28 cellular contexts compared by ENCODE assay signal in the genomic region with DNA sequence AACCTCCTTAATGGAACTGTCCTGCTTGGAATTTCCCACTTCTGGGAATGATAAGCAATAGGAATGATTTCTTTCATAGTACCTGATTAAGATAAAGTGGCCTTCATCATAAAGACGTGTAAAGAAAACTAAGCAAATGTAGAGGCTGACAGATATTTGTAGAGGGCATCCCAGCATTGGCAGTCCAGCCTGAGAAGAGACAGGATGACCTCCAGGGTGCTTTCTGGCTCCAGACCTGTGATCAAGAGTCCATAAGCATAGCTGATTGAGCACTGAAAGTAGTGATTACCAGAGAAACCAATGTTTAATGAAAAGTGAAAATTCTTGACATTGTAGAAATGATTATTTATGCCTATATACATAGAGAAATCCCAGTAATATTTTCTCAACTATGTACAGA. TPM values are rescaled to one million over a fixed set of nuclear protein-coding genes. Genes with fewer than 3 reads are reported as not detected.
A peak's percentile ranks its signal among the peaks of the same experiment; 100 is the strongest.
DNase-seq lines count a peak whose midpoint lies in the region; ATAC-seq, FAIRE-seq and TF ChIP-seq lines count a peak whose summit lies in the region.
"Had no signal": no experiment of that assay in that cellular context is flagged by ENCODE, and none has a peak within 500 bp of the region (broad histone marks: within the 10 kb centered on the region; RNA-seq: fewer than 3 reads in every experiment).

No MANE protein-coding gene starts in this region.

- TF ChIP-seq EP300 in A549 (IDR thresholded peaks at IDR 0.05): no peak

- H3K14ac ChIP-seq in trophoblast cell (ENCODE audit: low read length): no peak overlapping the region

- H4K20me1 ChIP-seq in astrocyte (ENCODE audit: insufficient read depth, low read length): peaks cover 65% of the 10 kb centered on the region

- no peak overlapping the region for H3K27ac ChIP-seq in A549
- no peak overlapping the region for H3K27ac ChIP-seq in astrocyte (ENCODE audit: low read depth, low read length)
- H3K27ac ChIP-seq in right atrium auricular region: peak overlapping the region; percentile 29 to 86
- H3K27ac ChIP-seq in trophoblast cell (ENCODE audit: low read depth, low read length): no peak overlapping the region
- H3K27ac ChIP-seq: dorsolateral prefrontal cortex, foreskin keratinocyte, spleen had no signal

- ATAC-seq in A549 (no peak), GM18909 (IDR thresholded peaks at IDR 0.05; ENCODE audit: poor library complexity, unreplicated experiment) (no peak)
- ATAC-seq: activated CD4-positive, CD25-positive, alpha-beta regulatory T cell treated with anti-CD3 and anti-CD28 coated beads, Interleukin-2, amount 50 U/mL, for 24 hours; activated CD8-positive, alpha-beta T cell treated with anti-CD3 and anti-CD28 coated beads for 36 hours; foreskin keratinocyte; naive thymus-derived CD8-positive, alpha-beta T cell had no signal

- H3K4me1 Mint-ChIP-seq in astrocyte (ENCODE audit: low read depth, unreplicated experiment): peaks cover 39% of the 10 kb centered on the region
- H3K4me1 Mint-ChIP-seq: naive thymus-derived CD8-positive, alpha-beta T cell had no signal

- TF ChIP-seq CTCF in A549 (IDR thresholded peaks at IDR 0.05): no peak
- TF ChIP-seq CTCF in astrocyte (IDR thresholded peaks at IDR 0.05; ENCODE audit: insufficient read depth, low read depth, low read length): no peak
- TF ChIP-seq CTCF in right atrium auricular region (IDR thresholded peaks at IDR 0.05): no peak
- TF ChIP-seq CTCF in foreskin fibroblast (IDR thresholded peaks at IDR 0.05; ENCODE audit: low read depth, low read length): no peak

- no peak overlapping the region for H4K12ac ChIP-seq in trophoblast cell (ENCODE audit: low read depth, low read length)

- FAIRE-seq in A549 (lab: Jason Lieb, UNC) (no peak), astrocyte (lab: Jason Lieb, UNC) (peak; percentile 13)

- H2AFZ ChIP-seq in astrocyte (ENCODE audit: low read depth, low read length): no peak overlapping the region
- no peak overlapping the region for H2AFZ ChIP-seq in trophoblast cell (ENCODE audit: insufficient read depth, low read length, poor library complexity)

- peaks cover 2% of the 10 kb centered on the region for H3K36me3 Mint-ChIP-seq in astrocyte (ENCODE audit: low read depth, unreplicated experiment)
- H3K36me3 Mint-ChIP-seq: naive thymus-derived CD8-positive, alpha-beta T cell had no signal

- H3K4me3 ChIP-seq in A549 (no peak overlapping the region), astrocyte (ENCODE audit: insufficient read depth, low read depth, low read length) (no peak overlapping the region), right atrium auricular region (no peak overlapping the region), trophoblast cell (ENCODE audit: low read depth, low read length) (no peak overlapping the region), foreskin fibroblast (ENCODE audit: low read depth in 1 of 2, low read length in 2 of 2) (no peak overlapping the region)
- H3K4me3 ChIP-seq: dorsolateral prefrontal cortex, spleen, upper lobe of left lung had no signal

- no peak for TF ChIP-seq RAD21 in A549 (conservative IDR thresholded peaks at IDR 0.05 in 1 of 2, IDR thresholded peaks at IDR 0.05 in 1 of 2)

- DNase-seq in A549 (ENCODE audit: low read depth in 1 of 2, low spot score in 1 of 2): no peak
- DNase-seq in astrocyte (ENCODE audit: low read depth): no peak
- DNase-seq in right atrium auricular region (ENCODE audit: low spot score): no peak
- no peak for DNase-seq in trophoblast cell
- DNase-seq in foreskin fibroblast: no peak
- no peak for DNase-seq in Kasumi-1 (lab: John Stamatoyannopoulos, UW)
- no peak for DNase-seq in activated effector memory CD4-positive, alpha-beta T cell treated with Interleukin-2 at 50 U/mL for 16 hours
- DNase-seq: activated CD8-positive, alpha-beta T cell treated with anti-CD3 and anti-CD28 coated beads for 36 hours; central memory CD4-positive, alpha-beta T cell; COR-L47; DMS79 treated with DMSO at 0.1 percent for 48 hours; dorsolateral prefrontal cortex; foreskin keratinocyte; GOT3; islet precursor cell; mesendoderm; naive thymus-derived CD8-positive, alpha-beta T cell; NCI-H1092 treated with DMSO at 0.1 percent for 48 hours; NCI-H1930; NCI-H345; SIG-M5; spleen; stimulated activated CD4-positive, alpha-beta T cell treated with anti-CD3 and anti-CD28 coated beads, Interleukin-4, amount 100 ng/mL, for 1 hour; stimulated activated naive CD4-positive, alpha-beta T cell; upper lobe of left lung had no signal

- no peak overlapping the region for H4K8ac ChIP-seq in trophoblast cell (ENCODE audit: low read depth, low read length)

- peaks cover 48% of the 10 kb centered on the region for H3K4me1 ChIP-seq in A549
- H3K4me1 ChIP-seq in astrocyte (ENCODE audit: insufficient read depth, low read length): peaks cover 18% of the 10 kb centered on the region
- H3K4me1 ChIP-seq in right atrium auricular region: peaks cover 0 to 81% of the 10 kb centered on the region in 2 donors
- H3K4me1 ChIP-seq in trophoblast cell (ENCODE audit: control insufficient read depth in 1 of 2, insufficient read depth in 2 of 2, low read length in 2 of 2): peaks cover 2% of the 10 kb centered on the region in 2 experiments

- H3K27me3 ChIP-seq in astrocyte (ENCODE audit: insufficient read depth, low read length) (no peaks in the 10 kb centered on the region), right atrium auricular region (no peaks in the 10 kb centered on the region), trophoblast cell (ENCODE audit: insufficient read depth, low read length) (no peaks in the 10 kb centered on the region)
- H3K27me3 ChIP-seq: dorsolateral prefrontal cortex, foreskin keratinocyte, spleen, upper lobe of left lung had no signal

- TF ChIP-seq POLR2A in A549 (IDR thresholded peaks at IDR 0.05; ENCODE audit: low read length): no peak

- H3K18ac ChIP-seq in trophoblast cell (ENCODE audit: low read length): no peak overlapping the region

- no peak overlapping the region for H3K9ac ChIP-seq in astrocyte (ENCODE audit: low read length)
- H3K9ac ChIP-seq in trophoblast cell (ENCODE audit: low read length): no peak overlapping the region

- CTCF ChIA-PET in A549 (lab: Yijun Ruan, JAX): no interaction called here

- no peak overlapping the region for H2AK5ac ChIP-seq in trophoblast cell (ENCODE audit: low read length)

- H3K4ac ChIP-seq in trophoblast cell (ENCODE audit: low read depth, low read length): peak overlapping the region; percentile 97

- no peak overlapping the region for H2BK12ac ChIP-seq in trophoblast cell (ENCODE audit: low read length)

- no peak overlapping the region for H4K91ac ChIP-seq in trophoblast cell (ENCODE audit: low read depth, low read length)

- H3K9me3 ChIP-seq in A549 (no peaks in the 10 kb centered on the region), astrocyte (ENCODE audit: insufficient read depth, low read depth, low read length) (no peaks in the 10 kb centered on the region), right atrium auricular region (no peaks in the 10 kb centered on the region), trophoblast cell (ENCODE audit: insufficient read depth, low read depth, low read length) (no peaks in the 10 kb centered on the region)
- H3K9me3 ChIP-seq: spleen, upper lobe of left lung had no signal

- no peak overlapping the region for H2BK5ac ChIP-seq in trophoblast cell (ENCODE audit: low read depth, low read length, poor library complexity)

- WGBS in A549 (ENCODE audit: missing lambda C conversion rate): 64% methylated on average over 1 of the region's 1 CpG
- WGBS in trophoblast cell (ENCODE audit: extremely low coverage, insufficient coverage, insufficient read length): no CpG with 5 or more reads among the region's 1 CpG

- H3K36me3 ChIP-seq in astrocyte (ENCODE audit: insufficient read depth, low read length) (peaks cover 5% of the 10 kb centered on the region), right atrium auricular region (no peaks in the 10 kb centered on the region), trophoblast cell (ENCODE audit: control insufficient read depth in 1 of 2, insufficient read depth in 2 of 2, low read length in 2 of 2) (peaks cover 0 to 2% of the 10 kb centered on the region in 2 experiments)
- H3K36me3 ChIP-seq: spleen, upper lobe of left lung had no signal

- no peak overlapping the region for H3K23ac ChIP-seq in trophoblast cell (ENCODE audit: low read length)

- H3K79me2 ChIP-seq in astrocyte (ENCODE audit: insufficient read depth, low read length) (peaks cover 95% of the 10 kb centered on the region), trophoblast cell (ENCODE audit: control insufficient read depth, insufficient read depth, low read length, poor library complexity) (peaks cover 9% of the 10 kb centered on the region)

- no peaks in the 10 kb centered on the region for H3K9me3 Mint-ChIP-seq in astrocyte (ENCODE audit: unreplicated experiment)
- H3K9me3 Mint-ChIP-seq: activated CD8-positive, alpha-beta T cell treated with anti-CD3 and anti-CD28 coated beads for 36 hours had no signal

- H3K27me3 Mint-ChIP-seq in astrocyte (ENCODE audit: low read depth, unreplicated experiment): no peaks in the 10 kb centered on the region

- H3K79me1 ChIP-seq in trophoblast cell (ENCODE audit: low read length): no peaks in the 10 kb centered on the region

- POLR2A ChIA-PET in A549 (lab: Yijun Ruan, JAX): no interaction called here

- no peak overlapping the region for H2BK120ac ChIP-seq in trophoblast cell (ENCODE audit: insufficient read depth, low read length, poor library complexity)

- H3K27ac Mint-ChIP-seq in astrocyte (ENCODE audit: unreplicated experiment): no peak overlapping the region
- H3K27ac Mint-ChIP-seq: activated CD8-positive, alpha-beta T cell treated with anti-CD3 and anti-CD28 coated beads for 36 hours; naive thymus-derived CD8-positive, alpha-beta T cell had no signal

- H3K4me3 Mint-ChIP-seq in astrocyte (ENCODE audit: unreplicated experiment): no peak overlapping the region
- H3K4me3 Mint-ChIP-seq: activated CD8-positive, alpha-beta T cell treated with anti-CD3 and anti-CD28 coated beads for 36 hours; naive thymus-derived CD8-positive, alpha-beta T cell had no signal

- H3K4me2 ChIP-seq in A549 (peak overlapping the region; percentile 66; the same call in 2 of the 3 replicates), astrocyte (ENCODE audit: low read length) (no peak overlapping the region), trophoblast cell (ENCODE audit: low read length) (no peak overlapping the region)

TF ChIP-seq in A549, 52 proteins besides CTCF, POLR2A, EP300 and RAD21 (continues in another document):
- no peak for TF ChIP-seq HDAC2 (IDR thresholded peaks at IDR 0.05)
- no peak for TF ChIP-seq RNF2 (IDR thresholded peaks at IDR 0.05; ENCODE audit: borderline replicate concordance, low read depth)

RNA-seq across cellular contexts. Expression of a gene that starts 33.6 kb away (rescaled TPM):
- polyA plus RNA-seq in A549 (2011; rRNA removed) (48.0 and 73.6 TPM in 2 replicates), A549 (2017; fragmentation: RNase III; extraction: RNeasy Plus Mini Kit Qiagen cat#74134 plus additional on column Dnase treatment) (36.4 to 40.4 TPM (median 39.6 TPM) in 3 replicates)
- polyA plus RNA-seq in A549 (2012; cell fraction: cytosol; rRNA removed): 23.1 and 30.4 TPM in 2 replicates
- 25.1 and 25.8 TPM in 2 replicates for polyA plus RNA-seq in A549 (2012; cell fraction: nucleus; rRNA removed)
- 140 and 142 TPM in 2 replicates for polyA minus RNA-seq in A549 (2011; rRNA and poly(A)+ RNA removed)
- total RNA-seq in astrocyte (122 and 129 TPM in 2 replicates), right atrium auricular region (100 to 1,000 TPM in 1 of 2 donors, 10 to 100 TPM in 1; 85.0 to 135 TPM)
- polyA plus RNA-seq in trophoblast cell (2013): 127 and 130 TPM in 2 replicates
- total RNA-seq: activated CD8-positive, alpha-beta T cell treated with anti-CD3 and anti-CD28 coated beads for 36 hours; naive thymus-derived CD8-positive, alpha-beta T cell; OCI-LY7 had no signal
- polyA plus RNA-seq: naive thymus-derived CD8-positive, alpha-beta T cell had no signal

Comparison
In these comparisons a context has a peak if more than half of its experiments do, and no peak if none do; other contexts are left out.
1. H3K27ac ChIP-seq: peak in right atrium auricular region (2 of 2); none in A549 (0 of 2), astrocyte (single experiment) and trophoblast cell (single experiment).